ENCODE assay signal across 4 cellular contexts in genomic region chr6:16827627-16828026, GRCh38.
"Had no signal": no experiment of that assay in that cellular context is flagged by ENCODE, and none has a peak within 500 bp of the region (broad histone marks: within the 10 kb centered on the region; RNA-seq: fewer than 3 reads in every experiment).

No MANE protein-coding gene starts in this region.

- H3K4me2 ChIP-seq: GM23338 had no signal

- H3K4me3 ChIP-seq: GM23338 had no signal

- H3K4me3 Mint-ChIP-seq: GM23338, H9 had no signal

- ATAC-seq: GM23338 had no signal

- H3K9me3 Mint-ChIP-seq: GM23338, H9 had no signal

- DNase-seq: H9, HCEC 1CT, IMR-90 had no signal

- H3K27ac Mint-ChIP-seq: GM23338, H9 had no signal
